10 cellular contexts compared by ENCODE assay signal in the genomic region with DNA sequence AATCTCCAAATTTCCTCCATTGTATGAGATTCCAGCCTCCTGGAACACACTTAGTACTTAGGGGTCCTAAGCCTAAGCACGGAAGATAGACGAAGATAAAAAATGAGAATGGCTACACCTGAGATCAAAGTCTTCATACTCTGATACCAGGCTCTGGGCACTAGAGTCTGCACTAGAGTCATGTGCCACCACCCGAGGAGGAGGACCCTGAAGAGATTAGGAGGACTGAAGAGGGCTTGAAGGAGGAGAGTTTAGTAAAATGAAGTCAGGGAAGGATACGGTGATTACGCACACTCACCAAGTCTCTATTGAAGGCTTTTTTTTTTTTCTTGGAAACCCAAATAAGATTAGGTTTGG. TPM values are rescaled to one million over a fixed set of nuclear protein-coding genes. Genes with fewer than 3 reads are reported as not detected.
A peak's percentile ranks its signal among the peaks of the same experiment; 100 is the strongest.
DNase-seq lines count a peak whose midpoint lies in the region; ATAC-seq and TF ChIP-seq lines count a peak whose summit lies in the region.
"Had no signal": no experiment of that assay in that cellular context is flagged by ENCODE, and none has a peak within 500 bp of the region (broad histone marks: within the 10 kb centered on the region; RNA-seq: fewer than 3 reads in every experiment).

No MANE protein-coding gene starts in this region.

- H3K23ac ChIP-seq in mesendoderm (ENCODE audit: low read length): no peak overlapping the region

- DNase-seq in heart left ventricle: no peak
- no peak for DNase-seq in Right ventricle myocardium inferior (ENCODE audit: missing footprints)
- no peak for DNase-seq in ascending aorta (ENCODE audit: low spot score in 2 of 2)
- no peak for DNase-seq in mesendoderm
- no peak for DNase-seq in NCI-H226
- DNase-seq in NCI-H1417 treated with DMSO at 0.1 percent for 48 hours (lab: John Stamatoyannopoulos, UW): no peak
- DNase-seq in activated CD4-positive, alpha-beta T cell treated with anti-CD3 and anti-CD28 coated beads for 4 hours: no peak

- no peak overlapping the region for H4K5ac ChIP-seq in mesendoderm (ENCODE audit: low read length)

- no peak for TF ChIP-seq POLR2A in heart left ventricle (IDR thresholded peaks at IDR 0.05)

- no peaks in the 10 kb centered on the region for H3K79me1 ChIP-seq in mesendoderm (ENCODE audit: low read length)

- H2BK15ac ChIP-seq in mesendoderm (replicated peaks; ENCODE audit: low read depth): no peak overlapping the region

- no peak overlapping the region for H3K4ac ChIP-seq in mesendoderm (ENCODE audit: low read depth, low read length)

- H3K36me3 ChIP-seq in heart left ventricle (peaks cover 0 to 10% (median 0%) of the 10 kb centered on the region in 9 donors), ascending aorta (no peaks in the 10 kb centered on the region), mesendoderm (ENCODE audit: control insufficient read depth, insufficient read depth, low read length) (no peaks in the 10 kb centered on the region), urinary bladder (ENCODE audit: insufficient read depth) (no peaks in the 10 kb centered on the region)

- H2BK120ac ChIP-seq in mesendoderm (ENCODE audit: low read depth, low read length): no peak overlapping the region

- H3K4me2 ChIP-seq in mesendoderm (ENCODE audit: low read length): peak overlapping the region; percentile 51

- no peaks in the 10 kb centered on the region for H3K9me3 ChIP-seq in heart left ventricle
- H3K9me3 ChIP-seq in ascending aorta: no peaks in the 10 kb centered on the region

- H3K4me1 ChIP-seq in heart left ventricle (peaks cover 0 to 28% (median 15%) of the 10 kb centered on the region in 12 donors), ascending aorta (peaks cover 0 to 10% of the 10 kb centered on the region in 2 donors), mesendoderm (ENCODE audit: control insufficient read depth, low read depth, low read length) (peaks cover 2% of the 10 kb centered on the region), urinary bladder (ENCODE audit: insufficient read depth) (no peaks in the 10 kb centered on the region)

- intact Hi-C loops in heart left ventricle (cut with DNase I): loop anchor here in 1 of 10 donors (5.0 kb wide), 1 partner anchor 62 kb away; a partner anchor contains a TSS
- intact Hi-C loops in Right ventricle myocardium inferior (cut with DNase I): no loop called here
- intact Hi-C loops in ascending aorta (cut with DNase I): loop anchor here (1.0 to 5.0 kb wide), 5 partner anchors 34 to 862 kb away; a partner anchor contains a TSS

- peak overlapping the region; percentile 66 for H3K56ac ChIP-seq in mesendoderm (ENCODE audit: low read length)

- H3K27ac ChIP-seq in heart left ventricle: peak overlapping the region; percentile 81 to 96 (median 89)
- peak overlapping the region; percentile 88 to 90 for H3K27ac ChIP-seq in ascending aorta
- H3K27ac ChIP-seq in mesendoderm (ENCODE audit: low read depth, low read length): no peak overlapping the region
- H3K27ac ChIP-seq in urinary bladder (ENCODE audit: low read depth): peak overlapping the region; percentile 83

- H3K4me3 ChIP-seq in heart left ventricle: peak overlapping the region in 10 of 12 donors; percentile 9 to 66 (median 58)
- H3K4me3 ChIP-seq in ascending aorta: peak overlapping the region; percentile 61 to 62
- H3K4me3 ChIP-seq in mesendoderm (ENCODE audit: low read length): no peak overlapping the region
- no peak overlapping the region for H3K4me3 ChIP-seq in urinary bladder (ENCODE audit: low read depth, low read length)

- H3K9ac ChIP-seq in mesendoderm (ENCODE audit: low read length): peak overlapping the region; percentile 40

- H3K18ac ChIP-seq in mesendoderm (ENCODE audit: low read length): no peak overlapping the region

- peak overlapping the region; percentile 59 for H4K8ac ChIP-seq in mesendoderm (ENCODE audit: low read depth, low read length)

- H3K79me2 ChIP-seq in mesendoderm (ENCODE audit: control insufficient read depth, insufficient read depth, low read length): no peaks in the 10 kb centered on the region

- TF ChIP-seq CTCF in heart left ventricle (IDR thresholded peaks at IDR 0.05): no peak
- no peak for TF ChIP-seq CTCF in ascending aorta (IDR thresholded peaks at IDR 0.05)

- no peaks in the 10 kb centered on the region for H3K27me3 ChIP-seq in heart left ventricle
- H3K27me3 ChIP-seq in ascending aorta: no peaks in the 10 kb centered on the region
- no peaks in the 10 kb centered on the region for H3K27me3 ChIP-seq in mesendoderm (ENCODE audit: insufficient read depth, low read length, poor library complexity)

- no peak overlapping the region for H2BK5ac ChIP-seq in mesendoderm (ENCODE audit: low read length)

- no peak overlapping the region for H2AK5ac ChIP-seq in mesendoderm (ENCODE audit: low read length)

- ATAC-seq in heart left ventricle (no peak), Right ventricle myocardium inferior (no peak)

- WGBS in heart left ventricle, 4 donors: 53 to 61% (median 58%) methylated on average over 5 of the region's 5 CpGs
- no CpG with 5 or more reads among the region's 5 CpGs for WGBS in mesendoderm (ENCODE audit: extremely low coverage, insufficient coverage, low lambda C conversion rate)
- 57% methylated on average over 5 of the region's 5 CpGs for WGBS in urinary bladder

RNA-seq across cellular contexts. Expression of a gene that starts 0.6 kb away (rescaled TPM):
- total RNA-seq in heart left ventricle (10 to 100 TPM; 10.7 to 25.9 (median 16.0) TPM), Right ventricle myocardium inferior (17.2 TPM), ascending aorta (not detected), urinary bladder (3.0 TPM)
- polyA plus RNA-seq in heart left ventricle (10 to 100 TPM; 12.6 to 37.8 TPM), urinary bladder (5.4 TPM)
- 10.0 TPM for polyA plus RNA-seq in mesendoderm (2013, experiment 1 of 2)
- 10.5 TPM for polyA plus RNA-seq in mesendoderm (2013, experiment 2 of 2)

RNA-seq across cellular contexts. Expression of a gene that starts 9.6 kb away (rescaled TPM):
- total RNA-seq in heart left ventricle (10 to 100 TPM; 26.6 to 63.4 (median 38.1) TPM), Right ventricle myocardium inferior (49.3 TPM), ascending aorta (4.3 TPM), urinary bladder (1.4 TPM)
- polyA plus RNA-seq in heart left ventricle (10 to 100 TPM; 18.9 to 34.3 TPM), urinary bladder (3.1 TPM)
- polyA plus RNA-seq in mesendoderm (2013, experiment 1 of 2): 1.1 TPM
- polyA plus RNA-seq in mesendoderm (2013, experiment 2 of 2): 1.1 TPM

RNA-seq across cellular contexts. Expression of a gene that starts 14.7 kb away (rescaled TPM):
- total RNA-seq in heart left ventricle: 1 to 10 TPM in 3 of 9 donors, under 1 TPM in 4, not detected in 2; 0.31 to 5.2 (median 0.97) TPM
- polyA plus RNA-seq in heart left ventricle: under 1 TPM; 0.33 to 0.72 TPM
- total RNA-seq in Right ventricle myocardium inferior: 1.2 TPM
- total RNA-seq in ascending aorta: 8.0 TPM
- 0.07 TPM for polyA plus RNA-seq in mesendoderm (2013, experiment 1 of 2)
- polyA plus RNA-seq in mesendoderm (2013, experiment 2 of 2): 0.17 TPM
- total RNA-seq in urinary bladder: 0.63 TPM
- polyA plus RNA-seq in urinary bladder: 0.56 TPM
- total RNA-seq: pulmonary artery endothelial cell, SK-MEL-5 had no signal

RNA-seq across cellular contexts. Expression of a gene that starts 21.4 kb away (rescaled TPM):
- total RNA-seq in heart left ventricle (not detected), Right ventricle myocardium inferior (not detected), ascending aorta (not detected), urinary bladder (not detected)
- polyA plus RNA-seq in heart left ventricle (not detected), urinary bladder (not detected)
- polyA plus RNA-seq in mesendoderm (2013, experiment 1 of 2): not detected
- not detected for polyA plus RNA-seq in mesendoderm (2013, experiment 2 of 2)
- total RNA-seq: pulmonary artery endothelial cell, SK-MEL-5 had no signal

RNA-seq across cellular contexts. Expression of a gene that starts 34.9 kb away (rescaled TPM):
- total RNA-seq in heart left ventricle: 10 to 100 TPM in 5 of 9 donors, 1 to 10 TPM in 4; 4.8 to 17.8 (median 14.2) TPM
- 1 to 10 TPM; 4.0 to 4.7 TPM for polyA plus RNA-seq in heart left ventricle
- total RNA-seq in Right ventricle myocardium inferior: 7.9 TPM
- total RNA-seq in ascending aorta: 8.4 TPM
- 19.2 TPM for polyA plus RNA-seq in mesendoderm (2013, experiment 1 of 2)
- polyA plus RNA-seq in mesendoderm (2013, experiment 2 of 2): 16.9 TPM
- total RNA-seq in urinary bladder: 16.2 TPM
- polyA plus RNA-seq in urinary bladder: 8.6 TPM

Comparison
In these comparisons a context has a peak if more than half of its experiments do, and no peak if none do; other contexts are left out.
1. H3K4me3 ChIP-seq: peak in heart left ventricle (10 of 12) and ascending aorta (2 of 2); none in mesendoderm (single experiment) and urinary bladder (single experiment).